ENCODE assay signal across 16 cellular contexts in the genomic region with DNA sequence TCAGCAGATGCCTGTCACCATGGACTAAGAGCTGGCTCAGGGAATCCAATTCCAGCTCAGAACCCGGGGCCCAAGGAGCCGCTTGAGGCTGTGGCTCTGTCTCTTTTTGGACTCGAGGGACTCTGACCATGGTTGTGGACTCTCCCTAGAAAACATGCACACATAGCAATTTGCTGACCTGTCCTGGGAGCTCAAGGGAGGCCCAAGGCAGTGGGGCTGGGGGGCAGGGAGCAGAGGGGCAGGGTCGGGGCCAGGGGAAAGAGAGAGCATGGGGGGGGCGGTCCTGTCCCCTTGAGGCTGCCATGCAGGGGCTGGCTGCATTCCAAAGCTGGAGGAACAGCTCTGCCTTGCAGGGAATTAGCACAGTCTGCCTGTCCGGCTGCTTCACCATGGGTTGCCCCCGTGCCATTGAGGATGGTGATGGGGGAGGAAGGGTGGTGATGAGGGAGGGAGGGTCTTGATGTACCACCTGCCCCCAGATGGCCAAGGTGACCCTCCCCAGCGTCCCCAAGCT.
DNase-seq lines count a peak whose midpoint lies in the region; ATAC-seq and TF ChIP-seq lines count a peak whose summit lies in the region.
"Had no signal": no experiment of that assay in that cellular context is flagged by ENCODE, and none has a peak within 500 bp of the region (broad histone marks: within the 10 kb centered on the region; RNA-seq: fewer than 3 reads in every experiment).

No MANE protein-coding gene starts in this region.

- no peaks in the 10 kb centered on the region for H3K9me3 Mint-ChIP-seq in activated naive CD4-positive, alpha-beta T cell treated with anti-CD3 and anti-CD28 coated beads for 36 hours
- H3K9me3 Mint-ChIP-seq: stimulated activated naive CD8-positive, alpha-beta T cell treated with anti-CD3 and anti-CD28 coated beads, Interleukin-15, Interleukin-2, amounts not matched to agents 100 ng/mL and 50 ng/mL, for 24 hours had no signal

- TF ChIP-seq CTCF in body of pancreas (IDR thresholded peaks at IDR 0.05) (no peak), mucosa of descending colon (IDR thresholded peaks at IDR 0.05) (no peak)

- H3K4me1 Mint-ChIP-seq in activated naive CD4-positive, alpha-beta T cell treated with anti-CD3 and anti-CD28 coated beads for 36 hours (ENCODE audit: low read depth) = peaks cover 4% of the 10 kb centered on the region

- no peak overlapping the region for H3K27ac ChIP-seq in body of pancreas
- H3K27ac ChIP-seq in caudate nucleus (ENCODE audit: low read depth, low read length) = no peak overlapping the region
- H3K27ac ChIP-seq: epithelial cell of prostate, gastroesophageal sphincter, ovary had no signal

- H3K36me3 Mint-ChIP-seq in activated naive CD4-positive, alpha-beta T cell treated with anti-CD3 and anti-CD28 coated beads for 36 hours (ENCODE audit: low read depth) = no peaks in the 10 kb centered on the region

- H3K36me3 ChIP-seq in body of pancreas (replicated peaks in 1 of 2; ENCODE audit: insufficient read depth in 1 of 2, low read depth in 2 of 2) (no peaks in the 10 kb centered on the region), mucosa of descending colon (ENCODE audit: low read depth) (no peaks in the 10 kb centered on the region)
- H3K36me3 ChIP-seq: BE2C, gastroesophageal sphincter, ovary had no signal

- no peaks in the 10 kb centered on the region for H3K27me3 ChIP-seq in body of pancreas
- H3K27me3 ChIP-seq: BE2C, ovary had no signal

- ATAC-seq in body of pancreas (no peak), mucosa of descending colon (peak; percentile 6), GM19395 (IDR thresholded peaks at IDR 0.05; ENCODE audit: unreplicated experiment) (no peak), GM19324 (IDR thresholded peaks at IDR 0.05; ENCODE audit: low FRiP score, unreplicated experiment) (no peak)
- ATAC-seq: gastroesophageal sphincter had no signal

- H3K27me3 Mint-ChIP-seq in activated naive CD4-positive, alpha-beta T cell treated with anti-CD3 and anti-CD28 coated beads for 36 hours (ENCODE audit: low read depth) = peaks cover 3% of the 10 kb centered on the region
- H3K27me3 Mint-ChIP-seq: stimulated activated naive CD8-positive, alpha-beta T cell treated with anti-CD3 and anti-CD28 coated beads, Interleukin-15, Interleukin-2, amounts not matched to agents 100 ng/mL and 50 ng/mL, for 24 hours had no signal

- CTCF ChIA-PET in activated naive CD4-positive, alpha-beta T cell treated with anti-CD3 and anti-CD28 coated beads for 36 hours (lab: Charles Lee) = no interaction called here

- no peak for TF ChIP-seq POLR2A in body of pancreas (IDR thresholded peaks at IDR 0.05)

- DNase-seq in 8988T (peak; percentile 8), D341Med (ENCODE audit: low spot score) (peak; percentile 33), body of pancreas (peak in 3 of 4 donors; percentile 9 to 30 (median 18)), mucosa of descending colon (peak in 2 of 3 donors; percentile 29 to 61), caudate nucleus (lab: John Stamatoyannopoulos, UW) (no peak)
- no peak for DNase-seq in activated naive CD4-positive, alpha-beta T cell treated with anti-CD3 and anti-CD28 coated beads for 36 hours
- DNase-seq: BE2C, DMS53, NCI-H1694, T1000 had no signal

- H3K4me1 ChIP-seq in body of pancreas (no peaks in the 10 kb centered on the region), mucosa of descending colon (ENCODE audit: low read depth) (no peaks in the 10 kb centered on the region)
- H3K4me1 ChIP-seq: BE2C, gastroesophageal sphincter had no signal

- no peaks in the 10 kb centered on the region for H3K9me3 ChIP-seq in body of pancreas
- H3K9me3 ChIP-seq in mucosa of descending colon = peaks cover 89% of the 10 kb centered on the region
- H3K9me3 ChIP-seq: ovary had no signal

- no peak overlapping the region for H3K4me3 ChIP-seq in body of pancreas
- H3K4me3 ChIP-seq in mucosa of descending colon = no peak overlapping the region
- H3K4me3 ChIP-seq: gastroesophageal sphincter, ovary had no signal

- intact Hi-C loops in body of pancreas (cut with DNase I) = loop anchor here (10.0 kb wide), 1 partner anchor 1873 kb away; no protein-coding TSS in a partner anchor
- intact Hi-C loops in mucosa of descending colon (cut with DNase I, micrococcal nuclease) = no loop called here
- intact Hi-C loops in activated naive CD4-positive, alpha-beta T cell treated with anti-CD3 and anti-CD28 coated beads for 36 hours (cut with micrococcal nuclease) = no loop called here

- no peak overlapping the region for H3K27ac Mint-ChIP-seq in activated naive CD4-positive, alpha-beta T cell treated with anti-CD3 and anti-CD28 coated beads for 36 hours
- H3K27ac Mint-ChIP-seq: stimulated activated naive CD8-positive, alpha-beta T cell treated with anti-CD3 and anti-CD28 coated beads, Interleukin-15, Interleukin-2, amounts not matched to agents 100 ng/mL and 50 ng/mL, for 24 hours had no signal

- no peak overlapping the region for H3K4me3 Mint-ChIP-seq in activated naive CD4-positive, alpha-beta T cell treated with anti-CD3 and anti-CD28 coated beads for 36 hours
- H3K4me3 Mint-ChIP-seq: stimulated activated naive CD8-positive, alpha-beta T cell treated with anti-CD3 and anti-CD28 coated beads, Interleukin-15, Interleukin-2, amounts not matched to agents 100 ng/mL and 50 ng/mL, for 24 hours had no signal

- 25 to 35% methylated on average over 8 of the region's 8 CpGs for whole genome bisulfite sequencing in body of pancreas, 2 donors

Comparison
In these comparisons a context has a peak if more than half of its experiments do, and no peak if none do; other contexts are left out.
1. DNase-seq: peak in 8988T (single experiment), D341Med (single experiment), body of pancreas (3 of 4) and mucosa of descending colon (2 of 3); none in caudate nucleus (0 of 61) and activated naive CD4-positive, alpha-beta T cell treated with anti-CD3 and anti-CD28 coated beads for 36 hours (single experiment).